8 cellular contexts compared by ENCODE assay signal in genomic region chr2:240435457-240435954, GRCh38. TPM values are rescaled to one million over a fixed set of nuclear protein-coding genes. Genes with fewer than 3 reads are reported as not detected.
DNase-seq lines count a peak whose midpoint lies in the region; ATAC-seq and TF ChIP-seq lines count a peak whose summit lies in the region.

Gene GPC1 (plus strand): TSS chr2:240435663. CDS start chr2:240435919, 256 bp downstream.

- DNase-seq in activated CD4-positive, alpha-beta T cell treated with anti-CD3 and anti-CD28 coated beads, Interleukin-2, amount 10 ng/mL, durations not matched to agents 24 days and 14 days = peak; percentile 90
- DNase-seq in activated CD4-positive, alpha-beta T cell treated with anti-CD3 and anti-CD28 coated beads for 1 hour = no peak
- DNase-seq in NCI-H510A treated with DMSO at 0.1 percent for 48 hours (lab: John Stamatoyannopoulos, UW) (peak; percentile 52), foreskin fibroblast (peak; percentile 84 to 94)
- DNase-seq in activated naive CD4-positive, alpha-beta T cell treated with Interleukin-2 at 50 U/mL for 16 hours = peak; percentile 53

- peak within 1 kb of the TSS; percentile 87 for H3K27ac ChIP-seq in urinary bladder (ENCODE audit: low read depth)

- H3K4me3 Mint-ChIP-seq in activated CD4-positive, alpha-beta T cell treated with anti-CD3 and anti-CD28 coated beads, Interleukin-2, amount 10 ng/mL, durations not matched to agents 24 days and 14 days = peak within 1 kb of the TSS; percentile 84
- H3K4me3 Mint-ChIP-seq in nephron = peak within 1 kb of the TSS; percentile 88 to 91 (median 91)

- H3K4me3 ChIP-seq in foreskin fibroblast (ENCODE audit: low read depth in 1 of 2, low read length in 2 of 2) (peak within 1 kb of the TSS; percentile 72 to 77), urinary bladder (ENCODE audit: low read depth, low read length) (peak within 1 kb of the TSS; percentile 66)

- no peak for TF ChIP-seq CTCF in foreskin fibroblast (IDR thresholded peaks at IDR 0.05; ENCODE audit: low read depth, low read length)
- TF ChIP-seq CTCF in nephron (IDR thresholded peaks at IDR 0.05; ENCODE audit: unreplicated experiment in 3 of 3) = no peak

- H3K36me3 Mint-ChIP-seq in activated CD4-positive, alpha-beta T cell treated with anti-CD3 and anti-CD28 coated beads, Interleukin-2, amount 10 ng/mL, durations not matched to agents 24 days and 14 days (ENCODE audit: low read depth) = no peaks in the 10 kb centered on the region
- no peaks in the 10 kb centered on the region for H3K36me3 Mint-ChIP-seq in nephron (ENCODE audit: low read depth)

- no peaks in the 10 kb centered on the region for H3K36me3 ChIP-seq in urinary bladder (ENCODE audit: insufficient read depth)

- WGBS in urinary bladder = under 1% methylated on average over 73 of the region's 77 CpGs

- H3K9me3 Mint-ChIP-seq in activated CD4-positive, alpha-beta T cell treated with anti-CD3 and anti-CD28 coated beads, Interleukin-2, amount 10 ng/mL, durations not matched to agents 24 days and 14 days = no peaks in the 10 kb centered on the region
- H3K9me3 Mint-ChIP-seq in nephron = no peaks in the 10 kb centered on the region

- no peaks in the 10 kb centered on the region for H3K4me1 ChIP-seq in urinary bladder (ENCODE audit: insufficient read depth)

- intact Hi-C loops in activated CD4-positive, alpha-beta T cell treated with anti-CD3 and anti-CD28 coated beads, Interleukin-2, amount 10 ng/mL, durations not matched to agents 24 days and 14 days (cut with micrococcal nuclease) = loop anchor here (2.0 to 5.0 kb wide), 2 partner anchors 33 to 132 kb away; partner anchors contain the start of gene RNPEPL1

- peaks cover 12% of the 10 kb centered on the region for H3K27me3 Mint-ChIP-seq in activated CD4-positive, alpha-beta T cell treated with anti-CD3 and anti-CD28 coated beads, Interleukin-2, amount 10 ng/mL, durations not matched to agents 24 days and 14 days
- peaks cover 15% of the 10 kb centered on the region for H3K27me3 Mint-ChIP-seq in nephron (ENCODE audit: low read depth)

- peaks cover 13% of the 10 kb centered on the region for H3K4me1 Mint-ChIP-seq in activated CD4-positive, alpha-beta T cell treated with anti-CD3 and anti-CD28 coated beads, Interleukin-2, amount 10 ng/mL, durations not matched to agents 24 days and 14 days
- peaks cover 10% of the 10 kb centered on the region for H3K4me1 Mint-ChIP-seq in nephron

- ATAC-seq in HG02642 (IDR thresholded peaks at IDR 0.05; ENCODE audit: poor library complexity, unreplicated experiment) = peak; percentile 57

- H3K27ac Mint-ChIP-seq in activated CD4-positive, alpha-beta T cell treated with anti-CD3 and anti-CD28 coated beads, Interleukin-2, amount 10 ng/mL, durations not matched to agents 24 days and 14 days = peak within 1 kb of the TSS; percentile 83
- H3K27ac Mint-ChIP-seq in nephron = peak within 1 kb of the TSS; percentile 81 to 91 (median 83)

RNA-seq across cellular contexts. Expression of gene GPC1, which starts in this region (rescaled TPM):
- 5.9 and 6.6 TPM in 2 replicates for total RNA-seq in activated CD4-positive, alpha-beta T cell treated with anti-CD3 and anti-CD28 coated beads, Interleukin-2, amount 10 ng/mL, durations not matched to agents 24 days and 14 days
- 21.1 TPM for total RNA-seq in urinary bladder
- 53.8 TPM for polyA plus RNA-seq in urinary bladder
